1 cellular context compared by ENCODE assay signal in genomic region chr1:153985984-153986761, GRCh38.
TF ChIP-seq lines count a peak whose summit lies in the region.

TSS of gene RAB13 (minus strand) at chr1:153986339. CDS start at chr1:153986236, 103 bp downstream.

TF ChIP-seq in K562, 482 proteins besides CTCF, POLR2A, EP300 and RAD21 (continued from another document and continues in another):
- TF ChIP-seq ZBTB40 (IDR thresholded peaks at IDR 0.05), result peak; percentile 27; the same call in 1 of the 2 replicates
- TF ChIP-seq ZBTB40 (CRISPR knock-in tag; IDR thresholded peaks at IDR 0.05), result no peak
- no peak for TF ChIP-seq EP400 (IDR thresholded peaks at IDR 0.05)
- no peak for TF ChIP-seq SAFB (IDR thresholded peaks at IDR 0.05; ENCODE audit: borderline replicate concordance, low read depth, low read length)
- TF ChIP-seq KDM5B (IDR thresholded peaks at IDR 0.05; ENCODE audit: insufficient replicate concordance, low read depth, low read length), result peak; percentile 47
- TF ChIP-seq ZFX (CRISPR knock-in tag; IDR thresholded peaks at IDR 0.05), result peak; percentile 47
- no peak for TF ChIP-seq NFYB (IDR thresholded peaks at IDR 0.05; ENCODE audit: extremely low read depth, insufficient read length)
- no peak for TF ChIP-seq ZMIZ1 (IDR thresholded peaks at IDR 0.05; ENCODE audit: low read depth in 2 of 2, low read length in 2 of 2)
- TF ChIP-seq ZNF518B (CRISPR knock-in tag; IDR thresholded peaks at IDR 0.05), result no peak
- no peak for TF ChIP-seq NCOR1 (IDR thresholded peaks at IDR 0.05)
- TF ChIP-seq ZBTB17 (CRISPR knock-in tag; IDR thresholded peaks at IDR 0.05), result peak; percentile 65; the same call in 1 of the 2 replicates
- no peak for TF ChIP-seq GTF2F1 (IDR thresholded peaks at IDR 0.05; ENCODE audit: low read depth, low read length)
- TF ChIP-seq ETS1 (conservative IDR thresholded peaks at IDR 0.05; ENCODE audit: control insufficient read depth, low read depth, low read length), result 0 out of 2 replicates have a peak, but pooled peaks have one; percentile 26
- no peak for TF ChIP-seq NR3C1 (CRISPR knock-in tag; IDR thresholded peaks at IDR 0.05)
- no peak for TF ChIP-seq TFE3 (CRISPR knock-in tag; IDR thresholded peaks at IDR 0.05)
- TF ChIP-seq SMARCC2 (IDR thresholded peaks at IDR 0.05; ENCODE audit: low read depth), result no peak
- TF ChIP-seq MAFF (IDR thresholded peaks at IDR 0.05; ENCODE audit: low read length), result no peak
- TF ChIP-seq RBM15 (IDR thresholded peaks at IDR 0.05; ENCODE audit: insufficient read depth, low read length), result no peak
- no peak for TF ChIP-seq ZBTB5 (IDR thresholded peaks at IDR 0.05)
- no peak for TF ChIP-seq HDAC2 (IDR thresholded peaks at IDR 0.05)
- TF ChIP-seq VEZF1 (CRISPR knock-in tag; IDR thresholded peaks at IDR 0.05), result peak; percentile 23; the same call in 1 of the 2 replicates
- no peak for TF ChIP-seq RBM39 (optimal IDR thresholded peaks at IDR 0.05; ENCODE audit: low read depth, low read length)
- no peak for TF ChIP-seq HNRNPL (IDR thresholded peaks at IDR 0.05; ENCODE audit: low read depth, low read length)
- TF ChIP-seq HOMEZ (CRISPR knock-in tag; IDR thresholded peaks at IDR 0.05), result no peak
- TF ChIP-seq POLR3A (IDR thresholded peaks at IDR 0.05; ENCODE audit: borderline replicate concordance, extremely low read depth, insufficient read depth, insufficient read length), result no peak
- TF ChIP-seq ZNF766 (CRISPR knock-in tag; conservative IDR thresholded peaks at IDR 0.05), result 0 out of 2 replicates have a peak, but pooled peaks have one; percentile 3
- no peak for TF ChIP-seq CHD4 (IDR thresholded peaks at IDR 0.05; ENCODE audit: insufficient read depth, insufficient replicate concordance, low read depth, low read length, poor library complexity, severe bottlenecking)
- no peak for TF ChIP-seq RHOXF2B (CRISPR knock-in tag; conservative IDR thresholded peaks at IDR 0.05)
- no peak for TF ChIP-seq MEF2A (IDR thresholded peaks at IDR 0.05; ENCODE audit: control insufficient read depth, low read depth, low read length)
- no peak for TF ChIP-seq SLC30A9 (CRISPR knock-in tag; IDR thresholded peaks at IDR 0.05)
- TF ChIP-seq ARID1B (IDR thresholded peaks at IDR 0.05), result 0 out of 2 replicates have a peak, but pooled peaks have one; percentile 11
- no peak for TF ChIP-seq SETDB1 (IDR thresholded peaks at IDR 0.05; ENCODE audit: low read length)
- no peak for TF ChIP-seq CAMTA2 (CRISPR knock-in tag; conservative IDR thresholded peaks at IDR 0.05)
